Comparison of ENCODE assay signal across 1 cellular context in the genomic region with DNA sequence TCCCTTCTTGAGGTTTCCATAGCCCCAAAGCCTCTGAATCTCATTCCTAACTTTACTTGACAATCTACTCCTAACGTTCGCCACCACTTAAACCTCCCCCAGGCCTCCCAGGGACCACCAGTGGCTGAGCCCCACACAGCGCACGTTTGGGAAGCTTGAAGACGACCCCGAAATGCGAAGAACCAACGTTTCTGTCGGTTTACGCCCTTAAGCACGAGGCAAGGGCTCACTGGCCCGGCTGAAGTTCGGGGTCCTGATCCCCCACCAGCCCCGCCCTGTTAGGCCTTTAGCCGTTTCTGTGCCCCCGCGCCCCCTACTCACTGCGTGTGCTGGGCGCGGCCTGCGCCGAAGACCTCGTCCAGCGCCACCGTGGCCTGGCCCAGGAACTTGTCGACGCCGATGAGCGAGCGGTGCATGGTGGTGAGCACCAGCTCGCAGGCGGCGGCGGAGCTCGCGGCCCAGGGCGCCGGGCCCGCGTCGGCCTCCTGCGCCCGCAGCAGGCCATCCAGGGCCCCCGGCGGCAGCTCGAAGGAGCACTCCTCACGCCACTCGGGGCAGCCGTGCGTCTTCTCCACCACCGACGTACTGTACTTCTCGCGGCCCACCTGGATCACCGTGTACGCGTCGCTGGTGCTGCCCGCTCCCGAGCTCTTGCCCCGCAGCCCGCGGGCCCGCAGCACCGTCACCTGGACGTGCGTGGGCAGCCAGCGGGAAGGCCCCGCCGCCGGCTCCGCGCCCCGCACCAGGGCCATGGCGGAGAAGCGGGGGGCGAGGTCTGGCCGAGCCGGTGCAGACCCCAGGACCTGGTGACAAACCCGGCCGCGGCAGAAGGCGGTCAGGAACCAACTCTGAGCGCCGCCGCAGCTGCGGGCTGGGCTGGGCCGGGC.
TF ChIP-seq lines count a peak whose summit lies in the region.

No MANE protein-coding gene starts in this region.

TF ChIP-seq in HepG2, 621 proteins besides CTCF, POLR2A, EP300 and RAD21 (continues in another document):
- TF ChIP-seq TBL1XR1 (IDR thresholded peaks at IDR 0.05; ENCODE audit: borderline replicate concordance, low read length, partially characterized antibody) (no peak), ZNF569 (CRISPR knock-in tag; IDR thresholded peaks at IDR 0.05; ENCODE audit: borderline replicate concordance) (no peak), GPN1 (CRISPR knock-in tag; IDR thresholded peaks at IDR 0.05; ENCODE audit: borderline replicate concordance) (no peak), JUNB (CRISPR knock-in tag; IDR thresholded peaks at IDR 0.05; ENCODE audit: borderline replicate concordance) (peak; percentile 70; the same call in 1 of the 2 replicates), SP1 (IDR thresholded peaks at IDR 0.05) (no peak), SP1 (CRISPR knock-in tag; IDR thresholded peaks at IDR 0.05) (no peak), SIN3A (IDR thresholded peaks at IDR 0.05; ENCODE audit: borderline replicate concordance, low read depth, low read length) (no peak), ARNTL (CRISPR knock-in tag; IDR thresholded peaks at IDR 0.05) (no peak), ARID5B (CRISPR knock-in tag; IDR thresholded peaks at IDR 0.05) (peak; percentile 27), SP4 (CRISPR knock-in tag; IDR thresholded peaks at IDR 0.05) (peak; percentile 57; the same call in 1 of the 2 replicates), KMT2B (CRISPR knock-in tag; IDR thresholded peaks at IDR 0.05) (peak; percentile 48; the same call in 1 of the 2 replicates), NFAT5 (CRISPR knock-in tag; IDR thresholded peaks at IDR 0.05) (peak; percentile 46), RNF2 (conservative IDR thresholded peaks at IDR 0.05; ENCODE audit: low read depth) (peak; percentile 99), ZBTB1 (CRISPR knock-in tag; IDR thresholded peaks at IDR 0.05; ENCODE audit: borderline replicate concordance) (no peak), ZFX (CRISPR knock-in tag; IDR thresholded peaks at IDR 0.05; ENCODE audit: low read depth) (peak; percentile 96), JARID2 (CRISPR knock-in tag; IDR thresholded peaks at IDR 0.05; ENCODE audit: insufficient replicate concordance) (no peak), HINFP (CRISPR knock-in tag; IDR thresholded peaks at IDR 0.05; ENCODE audit: low read depth) (0 out of 2 replicates have a peak, but pooled peaks have one; percentile 58), HOXA3 (CRISPR knock-in tag; IDR thresholded peaks at IDR 0.05) (peak; percentile 70), ZNF773 (CRISPR knock-in tag; IDR thresholded peaks at IDR 0.05; ENCODE audit: borderline replicate concordance) (peak; percentile 74; the same call in 1 of the 2 replicates), ZNF317 (CRISPR knock-in tag; IDR thresholded peaks at IDR 0.05) (0 out of 2 replicates have a peak, but pooled peaks have one; percentile 25), KLF9 (CRISPR knock-in tag; IDR thresholded peaks at IDR 0.05; ENCODE audit: low read depth) (no peak), MIER3 (CRISPR knock-in tag; IDR thresholded peaks at IDR 0.05; ENCODE audit: borderline replicate concordance) (no peak; the same call in 1 of the 2 replicates), ELF4 (CRISPR knock-in tag; IDR thresholded peaks at IDR 0.05; ENCODE audit: borderline replicate concordance) (no peak), NFYB (CRISPR knock-in tag; IDR thresholded peaks at IDR 0.05) (no peak), CBX2 (IDR thresholded peaks at IDR 0.05; ENCODE audit: low read depth, low read length) (no peak), CBX2 (CRISPR knock-in tag; IDR thresholded peaks at IDR 0.05; ENCODE audit: low read depth) (no peak), ZNF234 (CRISPR knock-in tag; conservative IDR thresholded peaks at IDR 0.05) (no peak), TCF7 (IDR thresholded peaks at IDR 0.05; ENCODE audit: low read depth) (no peak), USF2 (IDR thresholded peaks at IDR 0.05; ENCODE audit: low read depth, low read length) (no peak), USF2 (CRISPR knock-in tag; IDR thresholded peaks at IDR 0.05; ENCODE audit: borderline replicate concordance) (no peak), ATF5 (CRISPR knock-in tag; IDR thresholded peaks at IDR 0.05; ENCODE audit: low read depth) (no peak)
- TF ChIP-seq, protein P1, sequence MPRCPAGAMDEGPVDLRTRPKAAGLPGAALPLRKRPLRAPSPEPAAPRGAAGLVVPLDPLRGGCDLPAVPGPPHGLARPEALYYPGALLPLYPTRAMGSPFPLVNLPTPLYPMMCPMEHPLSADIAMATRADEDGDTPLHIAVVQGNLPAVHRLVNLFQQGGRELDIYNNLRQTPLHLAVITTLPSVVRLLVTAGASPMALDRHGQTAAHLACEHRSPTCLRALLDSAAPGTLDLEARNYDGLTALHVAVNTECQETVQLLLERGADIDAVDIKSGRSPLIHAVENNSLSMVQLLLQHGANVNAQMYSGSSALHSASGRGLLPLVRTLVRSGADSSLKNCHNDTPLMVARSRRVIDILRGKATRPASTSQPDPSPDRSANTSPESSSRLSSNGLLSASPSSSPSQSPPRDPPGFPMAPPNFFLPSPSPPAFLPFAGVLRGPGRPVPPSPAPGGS (CRISPR knock-in tag; IDR thresholded peaks at IDR 0.05) = peak; percentile 97
- TF ChIP-seq, protein P2, sequence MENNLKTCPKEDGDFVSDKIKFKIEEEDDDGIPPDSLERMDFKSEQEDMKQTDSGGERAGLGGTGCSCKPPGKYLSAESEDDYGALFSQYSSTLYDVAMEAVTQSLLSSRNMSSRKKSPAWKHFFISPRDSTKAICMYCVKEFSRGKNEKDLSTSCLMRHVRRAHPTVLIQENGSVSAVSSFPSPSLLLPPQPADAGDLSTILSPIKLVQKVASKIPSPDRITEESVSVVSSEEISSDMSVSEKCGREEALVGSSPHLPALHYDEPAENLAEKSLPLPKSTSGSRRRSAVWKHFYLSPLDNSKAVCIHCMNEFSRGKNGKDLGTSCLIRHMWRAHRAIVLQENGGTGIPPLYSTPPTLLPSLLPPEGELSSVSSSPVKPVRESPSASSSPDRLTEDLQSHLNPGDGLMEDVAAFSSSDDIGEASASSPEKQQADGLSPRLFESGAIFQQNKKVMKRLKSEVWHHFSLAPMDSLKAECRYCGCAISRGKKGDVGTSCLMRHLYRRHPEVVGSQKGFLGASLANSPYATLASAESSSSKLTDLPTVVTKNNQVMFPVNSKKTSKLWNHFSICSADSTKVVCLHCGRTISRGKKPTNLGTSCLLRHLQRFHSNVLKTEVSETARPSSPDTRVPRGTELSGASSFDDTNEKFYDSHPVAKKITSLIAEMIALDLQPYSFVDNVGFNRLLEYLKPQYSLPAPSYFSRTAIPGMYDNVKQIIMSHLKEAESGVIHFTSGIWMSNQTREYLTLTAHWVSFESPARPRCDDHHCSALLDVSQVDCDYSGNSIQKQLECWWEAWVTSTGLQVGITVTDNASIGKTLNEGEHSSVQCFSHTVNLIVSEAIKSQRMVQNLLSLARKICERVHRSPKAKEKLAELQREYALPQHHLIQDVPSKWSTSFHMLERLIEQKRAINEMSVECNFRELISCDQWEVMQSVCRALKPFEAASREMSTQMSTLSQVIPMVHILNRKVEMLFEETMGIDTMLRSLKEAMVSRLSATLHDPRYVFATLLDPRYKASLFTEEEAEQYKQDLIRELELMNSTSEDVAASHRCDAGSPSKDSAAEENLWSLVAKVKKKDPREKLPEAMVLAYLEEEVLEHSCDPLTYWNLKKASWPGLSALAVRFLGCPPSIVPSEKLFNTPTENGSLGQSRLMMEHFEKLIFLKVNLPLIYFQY (CRISPR knock-in tag; IDR thresholded peaks at IDR 0.05; ENCODE audit: borderline replicate concordance) = peak; percentile 40; the same call in 1 of the 2 replicates
- TF ChIP-seq, protein P3, sequence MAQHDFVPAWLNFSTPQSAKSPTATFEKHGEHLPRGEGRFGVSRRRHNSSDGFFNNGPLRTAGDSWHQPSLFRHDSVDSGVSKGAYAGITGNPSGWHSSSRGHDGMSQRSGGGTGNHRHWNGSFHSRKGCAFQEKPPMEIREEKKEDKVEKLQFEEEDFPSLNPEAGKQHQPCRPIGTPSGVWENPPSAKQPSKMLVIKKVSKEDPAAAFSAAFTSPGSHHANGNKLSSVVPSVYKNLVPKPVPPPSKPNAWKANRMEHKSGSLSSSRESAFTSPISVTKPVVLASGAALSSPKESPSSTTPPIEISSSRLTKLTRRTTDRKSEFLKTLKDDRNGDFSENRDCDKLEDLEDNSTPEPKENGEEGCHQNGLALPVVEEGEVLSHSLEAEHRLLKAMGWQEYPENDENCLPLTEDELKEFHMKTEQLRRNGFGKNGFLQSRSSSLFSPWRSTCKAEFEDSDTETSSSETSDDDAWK (CRISPR knock-in tag; IDR thresholded peaks at IDR 0.05) = no peak
